35 cellular contexts compared by ENCODE assay signal in the genomic region with DNA sequence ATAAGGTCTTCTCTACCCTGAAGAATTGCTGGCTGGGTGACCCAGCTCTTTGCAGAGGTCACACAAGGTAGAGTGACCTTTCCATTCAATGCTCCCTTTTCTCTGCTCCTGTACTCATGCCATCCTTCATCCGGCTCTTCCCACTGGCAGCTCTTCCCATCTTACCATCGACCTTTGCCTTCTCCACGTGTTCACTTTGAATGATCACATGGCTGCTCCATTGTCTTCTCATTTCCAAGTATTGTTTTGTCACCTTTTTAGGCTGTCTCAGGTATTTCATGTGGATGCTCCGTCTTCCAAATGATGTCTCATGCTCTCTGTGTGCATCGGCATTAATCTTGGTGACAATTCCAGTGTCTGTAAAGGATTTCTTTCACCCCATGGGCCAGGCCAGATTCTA.
DNase-seq lines count a peak whose midpoint lies in the region; ATAC-seq, FAIRE-seq and TF ChIP-seq lines count a peak whose summit lies in the region.
"Had no signal": no experiment of that assay in that cellular context is flagged by ENCODE, and none has a peak within 500 bp of the region (broad histone marks: within the 10 kb centered on the region; RNA-seq: fewer than 3 reads in every experiment).

No MANE protein-coding gene starts in this region.

- H3K9me3 Mint-ChIP-seq in endodermal cell, result no peaks in the 10 kb centered on the region
- H3K9me3 Mint-ChIP-seq in glutamatergic neuron (ENCODE audit: unreplicated experiment), result peaks cover 5% of the 10 kb centered on the region

- H3K27ac ChIP-seq in HepG2 (ENCODE audit: extremely low read length, insufficient read depth, low read length) (no peak overlapping the region), right lobe of liver (no peak overlapping the region), endodermal cell (ENCODE audit: low read depth, low read length) (no peak overlapping the region)
- H3K27ac ChIP-seq: 22Rv1; A549; BLaER1; BLaER1 treated with 17β-estradiol and CSF1 and Interleukin-3, amounts not matched to agents 10 nM and 100 nM; C4-2B had no signal

- 45% methylated on average over 5 of the region's 5 CpGs for WGBS in HepG2 (ENCODE audit: low lambda C conversion rate)
- 72% methylated on average over 5 of the region's 5 CpGs for WGBS in right lobe of liver (ENCODE audit: insufficient coverage, low coverage, low lambda C conversion rate, missing lambda C conversion rate)
- 86% methylated on average over 5 of the region's 5 CpGs for WGBS in endodermal cell (ENCODE audit: insufficient coverage in 1 of 2, insufficient read length in 1 of 2), 2 experiments

- H3K4me3 Mint-ChIP-seq in endodermal cell (no peak overlapping the region), glutamatergic neuron (ENCODE audit: unreplicated experiment) (no peak overlapping the region)
- H3K4me3 Mint-ChIP-seq: B cell; CD14-positive monocyte; CD4-positive, alpha-beta memory T cell; CD4-positive, alpha-beta T cell; CD4-positive, CD25-positive, alpha-beta regulatory T cell; CD8-positive, alpha-beta memory T cell; CD8-positive, alpha-beta T cell had no signal

- TF ChIP-seq EP300 in HepG2 (IDR thresholded peaks at IDR 0.05; ENCODE audit: low read depth in 2 of 2, low read length in 2 of 2), result no peak
- TF ChIP-seq EP300 in HepG2 (CRISPR knock-in tag; IDR thresholded peaks at IDR 0.05; ENCODE audit: borderline replicate concordance), result no peak

- H3K4me3 ChIP-seq in HepG2 (replicated peaks in 1 of 3; ENCODE audit: insufficient read depth in 1 of 3, low read depth in 2 of 3, low read length in 3 of 3) (no peak overlapping the region), right lobe of liver (no peak overlapping the region), endodermal cell (ENCODE audit: low read length) (no peak overlapping the region)
- H3K4me3 ChIP-seq: A549; BLaER1; BLaER1 treated with 17β-estradiol and CSF1 and Interleukin-3, amounts not matched to agents 10 nM and 100 nM had no signal

- H3K9ac ChIP-seq in HepG2 (ENCODE audit: insufficient read depth, low read depth, low read length) (no peak overlapping the region), endodermal cell (ENCODE audit: extremely low read depth, low read length, poor library complexity, severe bottlenecking) (no peak overlapping the region)
- H3K9ac ChIP-seq: BLaER1; BLaER1 treated with 17β-estradiol and CSF1 and Interleukin-3, amounts not matched to agents 10 nM and 100 nM had no signal

- in situ Hi-C loops in HepG2 (cut with HindIII; ENCODE audit: extremely low pct_ligation_motif_present, low pct_unique_long_range_greater_than_20kb), result no loop called here

- TF ChIP-seq RAD21 in HepG2 (CRISPR knock-in tag; IDR thresholded peaks at IDR 0.05), result no peak

- H3K9me3 ChIP-seq in HepG2 (ENCODE audit: low read length) (no peaks in the 10 kb centered on the region), right lobe of liver (no peaks in the 10 kb centered on the region), endodermal cell (ENCODE audit: control insufficient read depth, low read length) (no peaks in the 10 kb centered on the region)
- H3K9me3 ChIP-seq: A549, BE2C, Caco-2 had no signal

- H2AFZ ChIP-seq in HepG2 (ENCODE audit: low read length), result no peak overlapping the region

- ATAC-seq in HepG2 (no peak), right lobe of liver (no peak), GM21515 (IDR thresholded peaks at IDR 0.05; ENCODE audit: unreplicated experiment) (no peak)
- ATAC-seq: A549; CD8-positive, alpha-beta T cell had no signal

- CTCF ChIA-PET in HepG2 (lab: Yijun Ruan, JAX; ENCODE audit: low intra/inter-chr PET ratio, low total read pairs), result no interaction called here

- TF ChIP-seq POLR2A in HepG2 (IDR thresholded peaks at IDR 0.05; ENCODE audit: insufficient read depth in 1 of 2, low read depth in 2 of 2, low read length in 2 of 2) (no peak), right lobe of liver (IDR thresholded peaks at IDR 0.05) (no peak)

- intact Hi-C loops in HepG2 (cut with micrococcal nuclease; ENCODE audit: unreplicated experiment) (no loop called here), right lobe of liver (cut with DNase I) (no loop called here)

- BruUV-seq in HepG2 (replicated peaks; lab: Mats Ljungman, UMichigan), result no TSS peak

- no peak for TF ChIP-seq CTCF in HepG2 (CRISPR knock-in tag; IDR thresholded peaks at IDR 0.05)
- TF ChIP-seq CTCF in right lobe of liver (IDR thresholded peaks at IDR 0.05), result no peak
- no peak for TF ChIP-seq CTCF in endodermal cell (conservative IDR thresholded peaks at IDR 0.05)
- TF ChIP-seq CTCF in glutamatergic neuron (IDR thresholded peaks at IDR 0.05; ENCODE audit: partially characterized antibody, unreplicated experiment), result no peak

- H3K27me3 Mint-ChIP-seq in endodermal cell (ENCODE audit: insufficient read depth), result peaks cover 7% of the 10 kb centered on the region
- H3K27me3 Mint-ChIP-seq in glutamatergic neuron (ENCODE audit: unreplicated experiment), result peaks cover 7% of the 10 kb centered on the region

- POLR2A ChIA-PET in HepG2 (lab: Yijun Ruan, JAX), result no interaction called here

- no peak overlapping the region for H3K27ac Mint-ChIP-seq in endodermal cell
- peak overlapping the region; percentile 24 for H3K27ac Mint-ChIP-seq in glutamatergic neuron (ENCODE audit: unreplicated experiment)
- H3K27ac Mint-ChIP-seq: B cell; CD14-positive monocyte; CD4-positive, alpha-beta T cell; CD4-positive, CD25-positive, alpha-beta regulatory T cell; CD8-positive, alpha-beta memory T cell; CD8-positive, alpha-beta T cell had no signal

- H3K36me3 ChIP-seq in HepG2 (replicated peaks in 1 of 2; ENCODE audit: control insufficient read depth in 1 of 2, insufficient read depth in 2 of 2, low read length in 2 of 2) (no peaks in the 10 kb centered on the region), right lobe of liver (no peaks in the 10 kb centered on the region), endodermal cell (ENCODE audit: control insufficient read depth, insufficient read depth, low read length) (no peaks in the 10 kb centered on the region)
- H3K36me3 ChIP-seq: BE2C; BLaER1; BLaER1 treated with 17β-estradiol and CSF1 and Interleukin-3, amounts not matched to agents 10 nM and 100 nM had no signal

- H3K4me2 ChIP-seq in HepG2 (ENCODE audit: low read depth, low read length), result no peak overlapping the region
- H3K4me2 ChIP-seq: A549; BLaER1; BLaER1 treated with 17β-estradiol and CSF1 and Interleukin-3, amounts not matched to agents 10 nM and 100 nM had no signal

- H3K4me1 Mint-ChIP-seq in endodermal cell (peaks cover 5% of the 10 kb centered on the region), glutamatergic neuron (ENCODE audit: low read depth, unreplicated experiment) (peaks cover 6% of the 10 kb centered on the region)
- H3K4me1 Mint-ChIP-seq: B cell; CD14-positive monocyte; CD4-positive, alpha-beta memory T cell; CD4-positive, CD25-positive, alpha-beta regulatory T cell; CD8-positive, alpha-beta memory T cell had no signal

- H3K4me1 ChIP-seq in HepG2 (ENCODE audit: insufficient read depth, low read length), result no peaks in the 10 kb centered on the region
- no peaks in the 10 kb centered on the region for H3K4me1 ChIP-seq in right lobe of liver
- no peaks in the 10 kb centered on the region for H3K4me1 ChIP-seq in endodermal cell (ENCODE audit: control insufficient read depth, insufficient read depth, low read length)
- H3K4me1 ChIP-seq: A549; BE2C; BLaER1; BLaER1 treated with 17β-estradiol and CSF1 and Interleukin-3, amounts not matched to agents 10 nM and 100 nM; Caco-2 had no signal

- H3K36me3 Mint-ChIP-seq in endodermal cell (ENCODE audit: low read depth) (no peaks in the 10 kb centered on the region), glutamatergic neuron (ENCODE audit: unreplicated experiment) (peaks cover 12% of the 10 kb centered on the region)
- H3K36me3 Mint-ChIP-seq: CD14-positive monocyte; CD4-positive, alpha-beta memory T cell; CD4-positive, CD25-positive, alpha-beta regulatory T cell; CD8-positive, alpha-beta T cell had no signal

- H3K27me3 ChIP-seq in HepG2 (ENCODE audit: control insufficient read depth in 1 of 2, insufficient read depth in 2 of 2, low read length in 2 of 2), result no peaks in the 10 kb centered on the region
- H3K27me3 ChIP-seq in right lobe of liver, result no peaks in the 10 kb centered on the region
- no peaks in the 10 kb centered on the region for H3K27me3 ChIP-seq in endodermal cell (ENCODE audit: control insufficient read depth, insufficient read depth, low read length, poor library complexity, severe bottlenecking)
- H3K27me3 ChIP-seq: BLaER1; BLaER1 treated with 17β-estradiol and CSF1 and Interleukin-3, amounts not matched to agents 10 nM and 100 nM had no signal

- DNase-seq in HepG2 (ENCODE audit: low spot score) (no peak), right lobe of liver (no peak), endodermal cell (peak; percentile 10), glutamatergic neuron (no peak), NCI-H446 (lab: John Stamatoyannopoulos, UW) (no peak)
- DNase-seq: 8988T; ACHN; AML-193; BE2C; C1 segment of cervical spinal cord; Caco-2; Calu3; CD4-positive, alpha-beta memory T cell; CD4-positive, alpha-beta T cell; CD4-positive, CD25-positive, alpha-beta regulatory T cell; CD8-positive, alpha-beta memory T cell; CD8-positive, alpha-beta T cell; COR-L47; DMS 273 treated with DMSO at 0.1 percent for 48 hours; DMS153; DMS53; DMS79; DMS79 treated with DMSO at 0.1 percent for 48 hours; DND-41; EL had no signal

- FAIRE-seq in HepG2 (lab: Jason Lieb, UNC), result no peak
- FAIRE-seq: A204.1, A549, D721Med had no signal

- H3K79me2 ChIP-seq in HepG2 (ENCODE audit: insufficient read depth, low read length), result no peaks in the 10 kb centered on the region

- H4K20me1 ChIP-seq in HepG2 (ENCODE audit: insufficient read depth, low read length), result no peaks in the 10 kb centered on the region
- H4K20me1 ChIP-seq: BLaER1; BLaER1 treated with 17β-estradiol and CSF1 and Interleukin-3, amounts not matched to agents 10 nM and 100 nM had no signal

TF ChIP-seq in HepG2, 621 proteins besides CTCF, POLR2A, EP300 and RAD21:
- no peak for TF ChIP-seq HNRNPK (IDR thresholded peaks at IDR 0.05; ENCODE audit: low read depth, low read length, poor library complexity, severe bottlenecking)
- TF ChIP-seq NONO (IDR thresholded peaks at IDR 0.05), result no peak
- TF ChIP-seq NONO (CRISPR knock-in tag; conservative IDR thresholded peaks at IDR 0.05), result no peak
- TF ChIP-seq MNT (IDR thresholded peaks at IDR 0.05), result peak; percentile 100
- no peak for TF ChIP-seq IRF2 (CRISPR knock-in tag; IDR thresholded peaks at IDR 0.05)
